In the genomic region with DNA sequence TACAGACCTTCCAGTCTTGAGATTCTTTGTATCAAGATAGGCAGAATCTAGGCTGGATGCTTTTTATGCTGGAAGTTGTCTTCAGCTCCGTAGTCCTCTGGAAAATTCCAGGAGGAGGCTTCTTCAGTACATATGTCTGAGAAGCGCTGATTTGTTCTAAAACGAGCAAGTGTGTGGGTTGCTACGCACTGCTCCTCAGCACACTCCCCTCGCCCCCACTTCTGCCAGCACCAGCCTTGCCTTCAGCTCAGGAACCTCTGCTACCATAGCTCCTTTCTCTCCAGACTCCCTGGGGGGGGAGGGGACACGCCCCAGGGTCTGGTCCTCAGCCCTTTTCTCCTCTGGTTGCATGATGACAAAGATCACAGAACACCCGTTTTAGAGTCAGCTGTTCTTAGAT, we compare ENCODE assay signal across 15 cellular contexts.
DNase-seq lines count a peak whose midpoint lies in the region; ATAC-seq and TF ChIP-seq lines count a peak whose summit lies in the region.
"Had no signal": no experiment of that assay in that cellular context is flagged by ENCODE, and none has a peak within 500 bp of the region (broad histone marks: within the 10 kb centered on the region; RNA-seq: fewer than 3 reads in every experiment).

No MANE protein-coding gene starts in this region.

- H4K8ac ChIP-seq in neuronal stem cell (ENCODE audit: low read depth, low read length): no peak overlapping the region

- H2BK12ac ChIP-seq in neuronal stem cell (ENCODE audit: low read length): no peak overlapping the region

- H3K23ac ChIP-seq in neuronal stem cell (ENCODE audit: low read depth, low read length, poor library complexity): no peak overlapping the region

- no peak overlapping the region for H3K9ac ChIP-seq in neuronal stem cell (ENCODE audit: low read depth, low read length, poor library complexity)
- H3K9ac ChIP-seq: BLaER1 had no signal

- no peak overlapping the region for H4K91ac ChIP-seq in neuronal stem cell (ENCODE audit: low read depth, low read length, poor library complexity)

- H2BK120ac ChIP-seq in neuronal stem cell (ENCODE audit: low read depth, low read length): no peak overlapping the region

- H2AFZ ChIP-seq in neuronal stem cell (ENCODE audit: low read length): no peak overlapping the region

- H3K4ac ChIP-seq in neuronal stem cell (ENCODE audit: low read length): no peak overlapping the region

- peaks cover 6% of the 10 kb centered on the region for H3K9me3 Mint-ChIP-seq in osteocyte (ENCODE audit: unreplicated experiment)
- H3K9me3 Mint-ChIP-seq: CD8-positive, alpha-beta memory T cell had no signal

- H3K27me3 ChIP-seq in left ventricle myocardium inferior (ENCODE audit: low read depth): peaks cover 6% of the 10 kb centered on the region
- peaks cover 0 to 11% (median 0%) of the 10 kb centered on the region in 3 experiments for H3K27me3 ChIP-seq in neuronal stem cell (ENCODE audit: control insufficient read depth in 3 of 3, insufficient read depth in 3 of 3, low read depth in 1 of 3, low read length in 3 of 3)
- H3K27me3 ChIP-seq: BLaER1 had no signal

- DNase-seq in Ammon's horn (ENCODE audit: low spot score) (peak; percentile 61), caudate nucleus (lab: John Stamatoyannopoulos, UW) (peak in 49 of 61 donors; percentile 4 to 96 (median 61)), inferior parietal cortex (ENCODE audit: extremely low spot score) (peak; percentile 72), osteocyte (ENCODE audit: extremely low spot score, unreplicated experiment) (peak; percentile 72), left ventricle myocardium inferior (no peak), NCI-H2081 treated with DMSO at 0.1 percent for 48 hours (lab: John Stamatoyannopoulos, UW) (no peak), neuronal stem cell (ENCODE audit: low spot score) (no peak)
- DNase-seq: Caco-2; CD8-positive, alpha-beta memory T cell; DND-41; GDM1 had no signal

- H3K4me2 ChIP-seq in neuronal stem cell (ENCODE audit: insufficient read depth, low read length, poor library complexity, severe bottlenecking): no peak overlapping the region
- H3K4me2 ChIP-seq: BLaER1 had no signal

- peaks cover 3% of the 10 kb centered on the region for H3K36me3 Mint-ChIP-seq in osteocyte (ENCODE audit: unreplicated experiment)
- H3K36me3 Mint-ChIP-seq: CD8-positive, alpha-beta memory T cell had no signal

- H3K27me3 Mint-ChIP-seq in osteocyte (ENCODE audit: unreplicated experiment): peaks cover 20% of the 10 kb centered on the region

- no peak overlapping the region for H3K14ac ChIP-seq in neuronal stem cell (ENCODE audit: low read length)

- H2AK5ac ChIP-seq in neuronal stem cell (ENCODE audit: low read depth, low read length): no peak overlapping the region

- no peaks in the 10 kb centered on the region for H3K4me1 Mint-ChIP-seq in osteocyte (ENCODE audit: unreplicated experiment)
- H3K4me1 Mint-ChIP-seq: CD8-positive, alpha-beta memory T cell had no signal

- no peak overlapping the region for H2BK5ac ChIP-seq in neuronal stem cell (ENCODE audit: low read length)

- intact Hi-C loops in left ventricle myocardium inferior (cut with micrococcal nuclease): no loop called here

- H3K18ac ChIP-seq in neuronal stem cell (ENCODE audit: low read length): no peak overlapping the region

- H3K9me3 ChIP-seq in left ventricle myocardium inferior (replicated peaks): peaks cover 14% of the 10 kb centered on the region
- H3K9me3 ChIP-seq in neuronal stem cell (replicated peaks in 1 of 2; ENCODE audit: control insufficient read depth in 2 of 2, insufficient read depth in 1 of 2, low read depth in 1 of 2, low read length in 2 of 2): peaks cover 0 to 3% of the 10 kb centered on the region in 2 donors
- H3K9me3 ChIP-seq: Caco-2 had no signal

- H3K27ac ChIP-seq in caudate nucleus (ENCODE audit: low read depth, low read length) (peak overlapping the region; percentile 91), left ventricle myocardium inferior (replicated peaks) (no peak overlapping the region), neuronal stem cell (replicated peaks; ENCODE audit: low read length) (no peak overlapping the region)
- H3K27ac ChIP-seq: 22Rv1, BLaER1 had no signal

- H3K36me3 ChIP-seq in left ventricle myocardium inferior: no peaks in the 10 kb centered on the region
- H3K36me3 ChIP-seq in neuronal stem cell (replicated peaks in 1 of 2; ENCODE audit: control insufficient read depth in 2 of 2, insufficient read depth in 2 of 2, low read length in 2 of 2): no peaks in the 10 kb centered on the region

- ATAC-seq in HG03457 (IDR thresholded peaks at IDR 0.05; ENCODE audit: unreplicated experiment): no peak
- ATAC-seq: HCT116 had no signal

- H3K4me1 ChIP-seq in left ventricle myocardium inferior (no peaks in the 10 kb centered on the region), neuronal stem cell (ENCODE audit: control insufficient read depth in 2 of 2, insufficient read depth in 1 of 2, low read depth in 1 of 2, low read length in 2 of 2) (no peaks in the 10 kb centered on the region)
- H3K4me1 ChIP-seq: BLaER1, Caco-2 had no signal

- H3K4me3 Mint-ChIP-seq in osteocyte (ENCODE audit: unreplicated experiment): no peak overlapping the region
- H3K4me3 Mint-ChIP-seq: CD8-positive, alpha-beta memory T cell had no signal

- no peak overlapping the region for H3K4me3 ChIP-seq in left ventricle myocardium inferior
- no peak overlapping the region for H3K4me3 ChIP-seq in neuronal stem cell (ENCODE audit: low read length in 2 of 2)
- H3K4me3 ChIP-seq: BLaER1 had no signal

- no peak overlapping the region for H2BK15ac ChIP-seq in neuronal stem cell (ENCODE audit: low read length)

- WGBS in neuronal stem cell (ENCODE audit: extremely low coverage in 2 of 2, insufficient read length in 2 of 2, insufficient replicate concordance in 1 of 2), 2 donors: no CpG with 5 or more reads among the region's 7 CpGs

- H3K79me1 ChIP-seq in neuronal stem cell (ENCODE audit: low read depth, low read length): no peaks in the 10 kb centered on the region

- TF ChIP-seq CTCF in osteocyte (IDR thresholded peaks at IDR 0.05): no peak
- no peak for TF ChIP-seq CTCF in left ventricle myocardium inferior (IDR thresholded peaks at IDR 0.05; ENCODE audit: borderline replicate concordance)

- H3K27ac Mint-ChIP-seq in osteocyte (ENCODE audit: unreplicated experiment): no peak overlapping the region
- H3K27ac Mint-ChIP-seq: CD8-positive, alpha-beta memory T cell had no signal

Comparison
In these comparisons a context has a peak if more than half of its experiments do, and no peak if none do; other contexts are left out.
1. DNase-seq: peak in Ammon's horn (single experiment), caudate nucleus (49 of 61), inferior parietal cortex (single experiment) and osteocyte (single experiment); none in left ventricle myocardium inferior (single experiment), NCI-H2081 treated with DMSO at 0.1 percent for 48 hours (single experiment) and neuronal stem cell (single experiment).